22 cellular contexts compared by ENCODE assay signal in genomic region chr1:223836586-223836985, GRCh38. TPM values are rescaled to one million over a fixed set of nuclear protein-coding genes. Genes with fewer than 3 reads are reported as not detected.
DNase-seq lines count a peak whose midpoint lies in the region; ATAC-seq and TF ChIP-seq lines count a peak whose summit lies in the region.
"Had no signal": no experiment of that assay in that cellular context is flagged by ENCODE, and none has a peak within 500 bp of the region (broad histone marks: within the 10 kb centered on the region; RNA-seq: fewer than 3 reads in every experiment).

No MANE protein-coding gene starts in this region.

- POLR2A ChIA-PET in CD8-positive, alpha-beta memory T cell (lab: Charles Lee), result interaction anchor here (0.9 kb wide), 1 partner anchor 9 kb away, joined by 3 read pairs; no protein-coding TSS in a partner anchor

- peaks cover 12 to 30% (median 25%) of the 10 kb centered on the region in 3 donors for H3K4me1 Mint-ChIP-seq in CD8-positive, alpha-beta memory T cell
- peaks cover 37% of the 10 kb centered on the region for H3K4me1 Mint-ChIP-seq in endodermal cell

- no peaks in the 10 kb centered on the region for H3K36me3 ChIP-seq in CD8-positive, alpha-beta memory T cell (ENCODE audit: insufficient read depth, low read length)
- no peaks in the 10 kb centered on the region for H3K36me3 ChIP-seq in KMS-11 (ENCODE audit: insufficient read depth)
- no peaks in the 10 kb centered on the region for H3K36me3 ChIP-seq in endodermal cell (ENCODE audit: control insufficient read depth, insufficient read depth, low read length)
- no peaks in the 10 kb centered on the region for H3K36me3 ChIP-seq in gastrocnemius medialis
- no peaks in the 10 kb centered on the region for H3K36me3 ChIP-seq in spleen
- H3K36me3 ChIP-seq: colonic mucosa, HAP-1 had no signal

- peak overlapping the region; percentile 55 for H3K4me2 ChIP-seq in KMS-11

- H3K4me1 ChIP-seq in CD8-positive, alpha-beta memory T cell (ENCODE audit: insufficient read depth, low read length), result peaks cover 75% of the 10 kb centered on the region
- H3K4me1 ChIP-seq in KMS-11 (ENCODE audit: low read depth, poor library complexity, severe bottlenecking), result peaks cover 69% of the 10 kb centered on the region
- H3K4me1 ChIP-seq in endodermal cell (ENCODE audit: control insufficient read depth, insufficient read depth, low read length), result peaks cover 27% of the 10 kb centered on the region
- H3K4me1 ChIP-seq in gastrocnemius medialis, result peaks cover 72% of the 10 kb centered on the region in 2 donors
- H3K4me1 ChIP-seq in spleen, result peaks cover 38 to 100% (median 77%) of the 10 kb centered on the region in 6 donors

- no peak overlapping the region for H3K27ac Mint-ChIP-seq in CD8-positive, alpha-beta memory T cell
- no peak overlapping the region for H3K27ac Mint-ChIP-seq in endodermal cell

- no peaks in the 10 kb centered on the region for H3K36me3 Mint-ChIP-seq in CD8-positive, alpha-beta memory T cell
- H3K36me3 Mint-ChIP-seq in endodermal cell (ENCODE audit: low read depth), result peaks cover 3% of the 10 kb centered on the region

- H3K4me3 Mint-ChIP-seq in CD8-positive, alpha-beta memory T cell, result no peak overlapping the region
- no peak overlapping the region for H3K4me3 Mint-ChIP-seq in endodermal cell

- H3K9me3 ChIP-seq in CD8-positive, alpha-beta memory T cell (ENCODE audit: low read length), result no peaks in the 10 kb centered on the region
- H3K9me3 ChIP-seq in endodermal cell (ENCODE audit: control insufficient read depth, low read length), result no peaks in the 10 kb centered on the region
- H3K9me3 ChIP-seq in gastrocnemius medialis, result no peaks in the 10 kb centered on the region
- H3K9me3 ChIP-seq in spleen, result no peaks in the 10 kb centered on the region
- H3K9me3 ChIP-seq: body of pancreas, colonic mucosa, HAP-1 had no signal

- intact Hi-C loops in gastrocnemius medialis (cut with DNase I; ENCODE audit: low total_unique reads), result no loop called here
- intact Hi-C loops in spleen (cut with DNase I; ENCODE audit: low total_unique reads), result no loop called here

- no peak overlapping the region for H3K27ac ChIP-seq in CD8-positive, alpha-beta memory T cell (ENCODE audit: low read depth, low read length)
- H3K27ac ChIP-seq in KMS-11 (no peak overlapping the region), endodermal cell (ENCODE audit: low read depth, low read length) (no peak overlapping the region), gastrocnemius medialis (peak overlapping the region; percentile 64 to 76 (median 72)), spleen (peak overlapping the region in 3 of 8 donors; percentile 68 to 76 (median 70))
- H3K27ac ChIP-seq: colonic mucosa had no signal

- peak overlapping the region; percentile 27 for H3K4me3 ChIP-seq in CD8-positive, alpha-beta memory T cell (ENCODE audit: low read length)
- no peak overlapping the region for H3K4me3 ChIP-seq in KMS-11 (IDR thresholded peaks at IDR 0.05; ENCODE audit: insufficient read depth, low read depth, low read length)
- no peak overlapping the region for H3K4me3 ChIP-seq in endodermal cell (ENCODE audit: low read length)
- no peak overlapping the region for H3K4me3 ChIP-seq in gastrocnemius medialis
- no peak overlapping the region for H3K4me3 ChIP-seq in spleen
- H3K4me3 ChIP-seq: body of pancreas, colonic mucosa, HAP-1 had no signal

- in situ Hi-C loops in gastrocnemius medialis (cut with MboI; ENCODE audit: low sequenced_read_pairs in 4 of 4), result no loop called here

- peaks cover 84% of the 10 kb centered on the region for H3K79me2 ChIP-seq in KMS-11 (ENCODE audit: insufficient read depth, low read depth)

- ATAC-seq in gastrocnemius medialis (peak; percentile 41 to 69), HG03135 (IDR thresholded peaks at IDR 0.05; ENCODE audit: unreplicated experiment) (no peak)

- H2AFZ ChIP-seq in KMS-11 (ENCODE audit: low read depth), result no peak overlapping the region

- CTCF ChIA-PET in CD8-positive, alpha-beta memory T cell (lab: Charles Lee), result interaction anchor here (0.7 to 1.8 kb wide), 3 partner anchors 10 to 25 kb away, joined by 3 to 7 read pairs (median 6); no protein-coding TSS in a partner anchor

- TF ChIP-seq CTCF in KMS-11 (conservative IDR thresholded peaks at IDR 0.05; ENCODE audit: low read depth, low read length), result no peak
- peak; percentile 22 for TF ChIP-seq CTCF in endodermal cell (conservative IDR thresholded peaks at IDR 0.05)
- no peak for TF ChIP-seq CTCF in gastrocnemius medialis (IDR thresholded peaks at IDR 0.05 in 4 of 5, conservative IDR thresholded peaks at IDR 0.05 in 1 of 5)
- no peak for TF ChIP-seq CTCF in spleen (IDR thresholded peaks at IDR 0.05 in 8 of 11, conservative IDR thresholded peaks at IDR 0.05 in 3 of 11)

- DNase-seq in CD8-positive, alpha-beta memory T cell, result no peak
- DNase-seq in endodermal cell, result no peak
- DNase-seq in gastrocnemius medialis, result peak in 1 of 2 donors; percentile 45
- DNase-seq in KG1 (lab: John Stamatoyannopoulos, UW), result no peak
- no peak for DNase-seq in spleen
- DNase-seq: activated CD4-positive, alpha-beta T cell treated with anti-CD3 and anti-CD28 coated beads, Interleukin-2, amount 50 U/mL, for 1 hour; activated CD8-positive, alpha-beta memory T cell treated with anti-CD3 and anti-CD28 coated beads, Interleukin-2, amount 50 U/mL, for 4 hours; activated effector memory CD4-positive, alpha-beta T cell treated with Interleukin-2 at 50 U/mL for 16 hours; body of pancreas; colonic mucosa; COR-L47; head of caudate nucleus; NCI-H1436 treated with DMSO at 0.1 percent for 48 hours; NCI-H526; nucleus accumbens; SHP77 treated with DMSO at 0.1 percent for 48 hours; stimulated activated CD8-positive, alpha-beta memory T cell treated with anti-CD3 and anti-CD28 coated beads, Interleukin-4, amount 100 ng/mL, for 48 hours; substantia nigra; T-helper 1 cell had no signal

- no peaks in the 10 kb centered on the region for H3K9me3 Mint-ChIP-seq in CD8-positive, alpha-beta memory T cell
- no peaks in the 10 kb centered on the region for H3K9me3 Mint-ChIP-seq in endodermal cell

- TF ChIP-seq POLR2A in gastrocnemius medialis (IDR thresholded peaks at IDR 0.05), result no peak
- TF ChIP-seq POLR2A in spleen (IDR thresholded peaks at IDR 0.05), result no peak

- H3K9ac ChIP-seq in KMS-11 (no peak overlapping the region), endodermal cell (ENCODE audit: extremely low read depth, low read length, poor library complexity, severe bottlenecking) (no peak overlapping the region)

- peaks cover 28% of the 10 kb centered on the region for H4K20me1 ChIP-seq in KMS-11 (ENCODE audit: insufficient read depth)

- 71% methylated on average over 1 of the region's 1 CpG; no CpG with 5 or more reads in 1 of the 2 experiments for WGBS in endodermal cell (ENCODE audit: insufficient coverage in 1 of 2, insufficient read length in 1 of 2), 2 experiments
- WGBS in spleen, 5 donors, result 49 to 64% (median 61%) methylated on average over 1 of the region's 1 CpG

- H3K27me3 Mint-ChIP-seq in CD8-positive, alpha-beta memory T cell, result no peaks in the 10 kb centered on the region
- no peaks in the 10 kb centered on the region for H3K27me3 Mint-ChIP-seq in endodermal cell (ENCODE audit: insufficient read depth)

- H3K27me3 ChIP-seq in CD8-positive, alpha-beta memory T cell (ENCODE audit: insufficient read depth, low read length, poor library complexity, severe bottlenecking), result no peaks in the 10 kb centered on the region
- H3K27me3 ChIP-seq in KMS-11 (ENCODE audit: insufficient read depth, low read depth) (no peaks in the 10 kb centered on the region), endodermal cell (ENCODE audit: control insufficient read depth, insufficient read depth, low read length, poor library complexity, severe bottlenecking) (no peaks in the 10 kb centered on the region), gastrocnemius medialis (no peaks in the 10 kb centered on the region), spleen (replicated peaks in 1 of 7) (no peaks in the 10 kb centered on the region)
- H3K27me3 ChIP-seq: body of pancreas, colonic mucosa had no signal

RNA-seq across cellular contexts. Expression of gene TP53BP2, which starts 9.2 kb away (rescaled TPM):
- 10 to 100 TPM; 59.5 to 59.6 TPM for total RNA-seq in CD8-positive, alpha-beta memory T cell
- 16.5 TPM for polyA plus RNA-seq in CD8-positive, alpha-beta memory T cell
- total RNA-seq in endodermal cell (10 to 100 TPM; 53.6 to 59.8 TPM), gastrocnemius medialis (10 to 100 TPM; 22.2 to 85.1 (median 38.8) TPM), spleen (10 to 100 TPM; 27.1 to 50.7 (median 42.2) TPM)
- polyA plus RNA-seq in endodermal cell (2013, experiment 1 of 2), result 40.4 TPM
- polyA plus RNA-seq in endodermal cell (2013, experiment 2 of 2), result 41.3 TPM
- 1 to 10 TPM; 5.2 to 8.0 (median 5.7) TPM for polyA plus RNA-seq in spleen

Comparison
In these comparisons a context has a peak if more than half of its experiments do, and no peak if none do; other contexts are left out.
1. H3K27ac ChIP-seq: peak in gastrocnemius medialis (4 of 4); none in CD8-positive, alpha-beta memory T cell (single experiment), KMS-11 (single experiment) and endodermal cell (single experiment).